8 cellular contexts compared by ENCODE assay signal in the genomic region with DNA sequence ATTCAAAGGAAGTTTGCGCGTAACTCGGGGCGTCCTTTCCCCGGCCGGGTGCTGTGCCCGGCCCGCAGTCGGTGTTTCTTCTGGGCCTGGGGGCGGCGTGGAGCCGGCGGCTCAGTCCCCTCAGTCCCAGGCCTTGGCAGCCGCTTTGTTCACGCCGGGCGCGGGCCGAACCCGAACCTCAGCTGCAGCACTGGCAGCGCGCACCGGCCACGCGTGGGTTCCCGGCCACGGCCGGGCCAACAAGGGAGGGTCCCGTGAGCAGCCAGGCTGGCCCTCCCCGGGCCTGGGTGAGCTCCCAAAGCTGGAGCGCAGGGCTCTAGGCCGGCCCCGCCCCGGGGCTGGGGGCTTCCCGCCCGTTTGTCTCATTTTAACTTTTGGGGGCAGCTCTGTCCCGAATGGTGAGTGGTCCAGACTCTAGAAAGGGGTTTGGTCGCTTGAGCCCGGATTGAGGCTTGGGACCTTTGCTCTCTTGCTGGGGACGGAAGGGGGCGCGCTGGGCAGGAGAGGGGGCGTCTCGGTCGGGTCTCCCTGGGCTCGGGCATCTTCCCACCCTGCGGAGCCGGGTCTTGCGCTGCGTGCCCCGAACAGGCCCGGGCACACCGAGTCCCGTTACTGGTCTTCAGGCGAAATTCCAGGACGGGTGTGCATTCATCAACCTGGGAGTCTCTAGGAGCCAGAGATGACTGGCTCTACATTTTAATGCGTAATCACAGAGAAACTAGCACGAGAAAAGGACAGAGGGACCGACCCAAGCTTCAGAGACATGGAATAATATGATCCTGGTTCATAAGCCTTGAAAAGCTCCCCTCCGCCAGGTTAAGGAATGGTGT.
DNase-seq lines count a peak whose midpoint lies in the region; ATAC-seq and TF ChIP-seq lines count a peak whose summit lies in the region.

No MANE protein-coding gene starts in this region.

- no peaks in the 10 kb centered on the region for H4K20me1 ChIP-seq in Karpas-422 (ENCODE audit: insufficient read depth, low read depth, low read length)
- peaks cover 60% of the 10 kb centered on the region for H4K20me1 ChIP-seq in smooth muscle cell (ENCODE audit: low read depth)

- no peaks in the 10 kb centered on the region for H3K36me3 ChIP-seq in Karpas-422 (ENCODE audit: insufficient read depth, low read length)
- H3K36me3 ChIP-seq in smooth muscle cell (ENCODE audit: low read depth): no peaks in the 10 kb centered on the region

- H3K36me3 Mint-ChIP-seq in MCF 10A (ENCODE audit: insufficient read depth, unreplicated experiment): peaks cover 47% of the 10 kb centered on the region

- H3K4me1 ChIP-seq in Karpas-422 (ENCODE audit: low read length): peaks cover 13% of the 10 kb centered on the region
- H3K4me1 ChIP-seq in smooth muscle cell (ENCODE audit: low read depth): peaks cover 43% of the 10 kb centered on the region

- H2AFZ ChIP-seq in Karpas-422 (ENCODE audit: low read length) (no peak overlapping the region), smooth muscle cell (ENCODE audit: low read depth) (no peak overlapping the region)

- H3K27me3 ChIP-seq in Karpas-422 (ENCODE audit: low read length): no peaks in the 10 kb centered on the region
- no peaks in the 10 kb centered on the region for H3K27me3 ChIP-seq in smooth muscle cell (ENCODE audit: low read depth)

- POLR2A ChIA-PET in MCF 10A (lab: Yijun Ruan, JAX): interaction anchor here (0.6 to 8.1 kb wide), 29 partner anchors 9 to 341 kb away, joined by 3 to 265 read pairs (median 6); a partner anchor contains a TSS

- 4% methylated on average over 51 of the region's 60 CpGs for WGBS in smooth muscle cell (ENCODE audit: low lambda C conversion rate)

- no peaks in the 10 kb centered on the region for H3K9me2 ChIP-seq in Karpas-422 (replicated peaks; ENCODE audit: insufficient read depth, low read length)

- TF ChIP-seq CTCF in MCF 10A (IDR thresholded peaks at IDR 0.05; ENCODE audit: unreplicated experiment) (peak; percentile 23), smooth muscle cell (IDR thresholded peaks at IDR 0.05; ENCODE audit: borderline replicate concordance, insufficient read depth, poor library complexity, severe bottlenecking) (peak; percentile 21)

- CTCF ChIA-PET in MCF 10A (lab: Yijun Ruan, JAX): interaction anchor here (0.6 to 5.5 kb wide), 22 partner anchors 9 to 1414 kb away, joined by 3 to 36 read pairs (median 4); no protein-coding TSS in a partner anchor

- H3K79me2 ChIP-seq in Karpas-422 (ENCODE audit: low read length) (no peaks in the 10 kb centered on the region), smooth muscle cell (ENCODE audit: low read depth) (peaks cover 91% of the 10 kb centered on the region)

- H3K9ac ChIP-seq in Karpas-422 (ENCODE audit: low read length) (peak overlapping the region; percentile 65), smooth muscle cell (ENCODE audit: low read depth) (peak overlapping the region; percentile 94)

- H3K9me3 Mint-ChIP-seq in MCF 10A (ENCODE audit: unreplicated experiment): no peaks in the 10 kb centered on the region

- H3K4me3 ChIP-seq in Karpas-422 (ENCODE audit: low read length) (peak overlapping the region; percentile 73), smooth muscle cell (peak overlapping the region; percentile 83)

- H3K4me3 Mint-ChIP-seq in MCF 10A (ENCODE audit: unreplicated experiment): peak overlapping the region; percentile 93

- no peak for ATAC-seq in GM21447 (IDR thresholded peaks at IDR 0.05; ENCODE audit: unreplicated experiment)

- no peaks in the 10 kb centered on the region for H3K27me3 Mint-ChIP-seq in MCF 10A (ENCODE audit: insufficient read depth, unreplicated experiment)

- H3K4me2 ChIP-seq in Karpas-422 (ENCODE audit: low read depth, low read length, poor library complexity, severe bottlenecking): peak overlapping the region; percentile 78
- H3K4me2 ChIP-seq in smooth muscle cell: peak overlapping the region; percentile 93

- H3K27ac ChIP-seq in Karpas-422 (ENCODE audit: low read length) (no peak overlapping the region), smooth muscle cell (ENCODE audit: low read depth) (peak overlapping the region; percentile 89)

- H3K4me1 Mint-ChIP-seq in MCF 10A (ENCODE audit: insufficient read depth, unreplicated experiment): peaks cover 29% of the 10 kb centered on the region

- DNase-seq in EH (ENCODE audit: low read depth) (peak; percentile 47), Karpas-422 (no peak), MCF 10A (ENCODE audit: unreplicated experiment) (peak; percentile 50), islet precursor cell (peak; percentile 74), smooth muscle cell (lab: John Stamatoyannopoulos, UW; ENCODE audit: unreplicated experiment) (peak; percentile 10), NCI-H1105 (lab: John Stamatoyannopoulos, UW) (no peak), OCI-M1 (lab: John Stamatoyannopoulos, UW) (no peak)

- intact Hi-C loops in MCF 10A (cut with micrococcal nuclease): loop anchor here (1.0 to 2.0 kb wide), 3 partner anchors 84 to 248 kb away; no protein-coding TSS in a partner anchor

- H3K27ac Mint-ChIP-seq in MCF 10A (ENCODE audit: low read depth, unreplicated experiment): peak overlapping the region; percentile 97

- peaks cover 45% of the 10 kb centered on the region for H3F3A ChIP-seq in smooth muscle cell (ENCODE audit: low read depth)

- no TSS peak for BruUV-seq in MCF 10A (replicated peaks; lab: Mats Ljungman, UMichigan)

- H3K9me3 ChIP-seq in Karpas-422 (ENCODE audit: low read length) (no peaks in the 10 kb centered on the region), smooth muscle cell (replicated peaks; ENCODE audit: low read depth) (no peaks in the 10 kb centered on the region)

Comparison
In these comparisons a context has a peak if more than half of its experiments do, and no peak if none do; other contexts are left out.
1. DNase-seq: peak in EH (single experiment), MCF 10A (single experiment), islet precursor cell (single experiment) and smooth muscle cell (single experiment); none in Karpas-422 (single experiment), NCI-H1105 (single experiment) and OCI-M1 (single experiment).